8 cellular contexts compared by ENCODE assay signal in genomic region chr14:58199726-58200479, GRCh38. TPM values are rescaled to one million over a fixed set of nuclear protein-coding genes. Genes with fewer than 3 reads are reported as not detected.
DNase-seq lines count a peak whose midpoint lies in the region; ATAC-seq, FAIRE-seq and TF ChIP-seq lines count a peak whose summit lies in the region.

ACTR10 (plus strand) TSS chr14:58200149; CDS start chr14:58200218, 69 bp downstream.

- no peaks in the 10 kb centered on the region; the same call in 1 of the 2 replicates for H3K36me3 ChIP-seq in BE2C

- TF ChIP-seq CTCF in BE2C (IDR thresholded peaks at IDR 0.05; ENCODE audit: low read depth, low read length) (no peak), choroid plexus epithelial cell (conservative IDR thresholded peaks at IDR 0.05; ENCODE audit: low read depth, low read length) (no peak)

- peak; percentile 80 for FAIRE-seq in GM19239 (lab: Jason Lieb, UNC)

- no peaks in the 10 kb centered on the region for H3K9me3 ChIP-seq in BE2C

- DNase-seq in BE2C (peak; percentile 91), GM19239 (ENCODE audit: insufficient read length, low spot score) (peak; percentile 77), NCI-H510A treated with DMSO at 0.1 percent for 48 hours (lab: John Stamatoyannopoulos, UW) (peak; percentile 85), choroid plexus epithelial cell (ENCODE audit: low read depth) (peak; percentile 65), kidney glomerular epithelial cell (lab: John Stamatoyannopoulos, UW) (peak; percentile 71)
- DNase-seq in activated CD4-positive, alpha-beta T cell treated with anti-CD3 and anti-CD28 coated beads for 4 hours = peak; percentile 85
- DNase-seq in stimulated activated CD4-positive, alpha-beta T cell treated with anti-CD3 and anti-CD28 coated beads, Interleukin-15, amount 100 ng/mL, for 48 hours (ENCODE audit: low read depth in 2 of 2) = peak; percentile 80 to 86

- peak; percentile 91 for ATAC-seq in HG03442 (IDR thresholded peaks at IDR 0.05; ENCODE audit: unreplicated experiment)

- no peaks in the 10 kb centered on the region for H3K4me1 ChIP-seq in BE2C

- H3K4me3 ChIP-seq in BE2C (ENCODE audit: low read depth, low read length) (peak within 1 kb of the TSS; percentile 88), choroid plexus epithelial cell (ENCODE audit: low read depth, low read length) (peak within 1 kb of the TSS; percentile 97)

- no peaks in the 10 kb centered on the region for H3K27me3 ChIP-seq in BE2C

RNA-seq across cellular contexts. Expression of gene ACTR10, which starts in this region (rescaled TPM):
- 46.7 TPM for polyA plus RNA-seq in BE2C (2012; ENCODE audit: insufficient read depth, insufficient read length, low read depth)

Comparison
In these comparisons a context has a peak if more than half of its experiments do, and no peak if none do; other contexts are left out.
1. Peak in every context shown above with its lines: DNase-seq, ATAC-seq and H3K4me3 ChIP-seq.